In genomic region chr14:34059037-34059924, GRCh38 we compare ENCODE assay signal across 9 cellular contexts.
A peak's percentile ranks its signal among the peaks of the same experiment; 100 is the strongest.
DNase-seq lines count a peak whose midpoint lies in the region; ATAC-seq and TF ChIP-seq lines count a peak whose summit lies in the region.
"Had no signal": no experiment of that assay in that cellular context is flagged by ENCODE, and none has a peak within 500 bp of the region (broad histone marks: within the 10 kb centered on the region; RNA-seq: fewer than 3 reads in every experiment).

No MANE protein-coding gene starts in this region.

- H3K4me2 ChIP-seq in OCI-LY7 (ENCODE audit: low read length) = no peak overlapping the region

- peak overlapping the region; percentile 60 to 78 (median 64) for H3K4me3 ChIP-seq in esophagus muscularis mucosa
- H3K4me3 ChIP-seq in OCI-LY7 (ENCODE audit: low read depth, low read length, poor library complexity, severe bottlenecking) = no peak overlapping the region

- H3K27ac ChIP-seq in esophagus muscularis mucosa (replicated peaks in 1 of 4) (peak overlapping the region; percentile 89 to 91 (median 91)), OCI-LY7 (ENCODE audit: low read depth, low read length, poor library complexity, severe bottlenecking) (no peak overlapping the region)

- CTCF ChIA-PET in OCI-LY7 (lab: Charles Lee; ENCODE audit: unreplicated experiment) = no interaction called here

- no peaks in the 10 kb centered on the region for H3K36me3 Mint-ChIP-seq in osteocyte (ENCODE audit: unreplicated experiment)

- H3K27me3 Mint-ChIP-seq in osteocyte (ENCODE audit: unreplicated experiment) = peaks cover 2% of the 10 kb centered on the region

- in situ Hi-C loops in Caki2 (cut with HindIII; ENCODE audit: low pct_unique_long_range_greater_than_20kb, low sequenced_read_pairs) = no loop called here

- H3K9me3 ChIP-seq in esophagus muscularis mucosa (no peaks in the 10 kb centered on the region), OCI-LY7 (ENCODE audit: low read length) (no peaks in the 10 kb centered on the region)
- H3K9me3 ChIP-seq: mucosa of descending colon had no signal

- DNase-seq in Caki2 (ENCODE audit: low read depth) (peak; percentile 56), RKO (ENCODE audit: low spot score) (peak; percentile 16), esophagus muscularis mucosa (ENCODE audit: extremely low spot score) (peak; percentile 89), osteocyte (ENCODE audit: extremely low spot score, unreplicated experiment) (peak; percentile 54), inferior parietal cortex (ENCODE audit: extremely low spot score) (no peak), head of caudate nucleus (no peak), OCI-LY7 (ENCODE audit: low spot score) (no peak)

- peaks cover 11 to 27% (median 25%) of the 10 kb centered on the region in 4 donors for H3K4me1 ChIP-seq in esophagus muscularis mucosa
- H3K4me1 ChIP-seq in OCI-LY7 (ENCODE audit: insufficient read depth, low read length, poor library complexity, severe bottlenecking) = no peaks in the 10 kb centered on the region

- WGBS in esophagus muscularis mucosa = 85% methylated on average over 12 of the region's 16 CpGs

- ATAC-seq in GM18505 (IDR thresholded peaks at IDR 0.05; ENCODE audit: unreplicated experiment) = no peak

- H3K4me3 Mint-ChIP-seq in osteocyte (ENCODE audit: unreplicated experiment) = peak overlapping the region; percentile 70

- intact Hi-C loops in esophagus muscularis mucosa (cut with DNase I) (no loop called here), head of caudate nucleus (cut with DNase I) (no loop called here), OCI-LY7 (cut with micrococcal nuclease; ENCODE audit: unreplicated experiment) (no loop called here)

- H3K9me3 Mint-ChIP-seq in osteocyte (ENCODE audit: unreplicated experiment) = no peaks in the 10 kb centered on the region

- TF ChIP-seq CTCF in esophagus muscularis mucosa (IDR thresholded peaks at IDR 0.05) (no peak), osteocyte (IDR thresholded peaks at IDR 0.05) (no peak), OCI-LY7 (conservative IDR thresholded peaks at IDR 0.05; ENCODE audit: low read length) (no peak)

- no peaks in the 10 kb centered on the region for H3K9me2 ChIP-seq in OCI-LY7 (ENCODE audit: insufficient read depth, low read length)

- H2AFZ ChIP-seq in OCI-LY7 (ENCODE audit: low read length) = no peak overlapping the region

- H3K27me3 ChIP-seq in esophagus muscularis mucosa = no peaks in the 10 kb centered on the region

- H3K4me1 Mint-ChIP-seq in osteocyte (ENCODE audit: unreplicated experiment) = peaks cover 16% of the 10 kb centered on the region

- H4K20me1 ChIP-seq in OCI-LY7 (ENCODE audit: insufficient read depth, low read length) = no peaks in the 10 kb centered on the region

- no TSS peak for BruUV-seq in OCI-LY7 (replicated peaks; lab: Mats Ljungman, UMichigan)

- no peak for TF ChIP-seq EP300 in esophagus muscularis mucosa (IDR thresholded peaks at IDR 0.05)

- H3K36me3 ChIP-seq in esophagus muscularis mucosa (no peaks in the 10 kb centered on the region), OCI-LY7 (ENCODE audit: insufficient read depth, low read length) (no peaks in the 10 kb centered on the region)

- no peaks in the 10 kb centered on the region for H3K79me2 ChIP-seq in OCI-LY7 (ENCODE audit: insufficient read depth, low read depth, low read length)

- TF ChIP-seq POLR2A in esophagus muscularis mucosa (IDR thresholded peaks at IDR 0.05; ENCODE audit: low read depth) (no peak), GM18505 (IDR thresholded peaks at IDR 0.05; ENCODE audit: borderline replicate concordance, extremely low read depth, insufficient read depth, insufficient read length) (no peak)

- peak overlapping the region; percentile 56 for H3K27ac Mint-ChIP-seq in osteocyte (ENCODE audit: unreplicated experiment)

- POLR2A ChIA-PET in OCI-LY7 (lab: Charles Lee) = no interaction called here

Comparison
In these comparisons a context has a peak if more than half of its experiments do, and no peak if none do; other contexts are left out.
1. DNase-seq: peak in Caki2 (single experiment), RKO (single experiment), esophagus muscularis mucosa (single experiment) and osteocyte (single experiment); none in inferior parietal cortex (single experiment), head of caudate nucleus (0 of 42) and OCI-LY7 (single experiment).